ENCODE assay signal across 10 cellular contexts in the genomic region with DNA sequence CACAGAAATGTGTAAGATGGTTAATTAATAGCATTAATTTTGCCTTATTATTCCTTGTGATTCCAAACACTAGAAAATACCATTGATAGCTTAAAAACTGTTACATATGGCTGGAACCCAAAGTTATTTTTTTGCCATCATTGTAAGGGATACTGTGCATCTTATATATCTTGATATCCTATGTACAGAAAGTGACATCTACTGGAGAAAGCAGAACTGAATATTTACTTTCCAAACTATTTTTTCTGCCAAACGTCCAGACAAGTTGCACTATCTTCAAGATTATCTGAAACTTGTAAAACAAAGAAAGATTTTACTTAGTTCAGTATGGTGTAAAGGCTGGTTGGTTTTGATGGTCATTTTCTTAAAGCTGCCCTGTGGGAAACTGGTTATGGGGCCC. TPM values are rescaled to one million over a fixed set of nuclear protein-coding genes. Genes with fewer than 3 reads are reported as not detected.
DNase-seq lines count a peak whose midpoint lies in the region; ATAC-seq and TF ChIP-seq lines count a peak whose summit lies in the region.
"Had no signal": no experiment of that assay in that cellular context is flagged by ENCODE, and none has a peak within 500 bp of the region (broad histone marks: within the 10 kb centered on the region; RNA-seq: fewer than 3 reads in every experiment).

No MANE protein-coding gene starts in this region.

- H3K9me3 ChIP-seq in heart left ventricle (no peaks in the 10 kb centered on the region), right atrium auricular region (no peaks in the 10 kb centered on the region), SK-N-SH (no peaks in the 10 kb centered on the region), left ventricle myocardium inferior (replicated peaks) (no peaks in the 10 kb centered on the region)

- in situ Hi-C loops in GM13976 (cut with MboI; ENCODE audit: low sequenced_read_pairs, unreplicated experiment): no loop called here

- H3K9me2 ChIP-seq in SK-N-SH: no peaks in the 10 kb centered on the region

- TF ChIP-seq CTCF in heart left ventricle (IDR thresholded peaks at IDR 0.05) (peak in 9 of 12 donors; percentile 8 to 53 (median 41)), right atrium auricular region (IDR thresholded peaks at IDR 0.05) (peak in 1 of 2 donors; percentile 54), SK-N-SH (IDR thresholded peaks at IDR 0.05) (peak; percentile 69), left ventricle myocardium inferior (IDR thresholded peaks at IDR 0.05; ENCODE audit: borderline replicate concordance) (peak; percentile 52), GM13976 (IDR thresholded peaks at IDR 0.05; ENCODE audit: borderline replicate concordance, control extremely low read depth, extremely low read depth, insufficient read depth, missing control alignments) (no peak)

- peak overlapping the region; percentile 61 for H3K4me2 ChIP-seq in SK-N-SH

- no peak for TF ChIP-seq EP300 in SK-N-SH (IDR thresholded peaks at IDR 0.05; ENCODE audit: borderline replicate concordance in 1 of 2, low read depth in 1 of 2, low read length in 1 of 2)

- H4K20me1 ChIP-seq in SK-N-SH (ENCODE audit: insufficient read depth): no peaks in the 10 kb centered on the region

- peak; percentile 86 for TF ChIP-seq RAD21 in SK-N-SH (IDR thresholded peaks at IDR 0.05; ENCODE audit: low read length)

- POLR2A ChIA-PET in SK-N-SH (lab: Yijun Ruan, JAX): interaction anchor here (1.0 to 1.9 kb wide), 3 partner anchors 23 to 37 kb away, joined by 3 to 8 read pairs (median 5); no protein-coding TSS in a partner anchor

- no peak overlapping the region for H3K4me3 ChIP-seq in heart left ventricle
- no peak overlapping the region for H3K4me3 ChIP-seq in right atrium auricular region
- peak overlapping the region in 1 of 2 experiments; percentile 6; a peak in 1 of 4 replicates for H3K4me3 ChIP-seq in SK-N-SH (ENCODE audit: low read depth in 2 of 2, low read length in 1 of 2)
- no peak overlapping the region for H3K4me3 ChIP-seq in left ventricle myocardium inferior

- 0 to 4% (median 3%) methylated on average over 1 of the region's 1 CpG for WGBS in heart left ventricle, 4 donors
- WGBS in SK-N-SH (ENCODE audit: low lambda C conversion rate): 0% methylated on average over 1 of the region's 1 CpG

- H3F3A ChIP-seq in SK-N-SH (replicated peaks; ENCODE audit: insufficient read depth): peaks cover 24% of the 10 kb centered on the region

- intact Hi-C loops in heart left ventricle (cut with DNase I) (loop anchor here in 9 of 10 donors (2.0 to 10.0 kb wide), 10 partner anchors 246 to 1619 kb away; no protein-coding TSS in a partner anchor), left ventricle myocardium inferior (cut with micrococcal nuclease) (loop anchor here (10.0 kb wide), 1 partner anchor 249 kb away; no protein-coding TSS in a partner anchor)

- ATAC-seq in heart left ventricle: peak in 1 of 4 donors; percentile 38
- no peak for ATAC-seq in GM21515 (IDR thresholded peaks at IDR 0.05; ENCODE audit: unreplicated experiment)

- peaks cover 0 to 5% (median 0%) of the 10 kb centered on the region in 12 donors for H3K4me1 ChIP-seq in heart left ventricle
- H3K4me1 ChIP-seq in right atrium auricular region: no peaks in the 10 kb centered on the region
- peaks cover 5 to 44% of the 10 kb centered on the region in 2 experiments; a peak in 2 of 4 replicates for H3K4me1 ChIP-seq in SK-N-SH (ENCODE audit: control insufficient read depth in 1 of 2, insufficient read depth in 2 of 2, low read depth in 1 of 2, low read length in 1 of 2)
- H3K4me1 ChIP-seq in left ventricle myocardium inferior: peaks cover 14% of the 10 kb centered on the region

- DNase-seq in heart left ventricle: no peak
- DNase-seq in right atrium auricular region (ENCODE audit: low spot score): no peak
- DNase-seq in SK-N-SH: no peak
- DNase-seq in left ventricle myocardium inferior: no peak
- no peak for DNase-seq in stimulated activated CD8-positive, alpha-beta memory T cell treated with anti-CD3 and anti-CD28 coated beads, Interleukin-4, amount 100 ng/mL, for 48 hours
- no peak for DNase-seq in GM13976 (ENCODE audit: low spot score)
- no peak for DNase-seq in caudate nucleus (lab: John Stamatoyannopoulos, UW)
- DNase-seq: activated T-cell treated with anti-CD3 and anti-CD28 coated beads, Interleukin-2, amount 50 U/mL, for 1 hour; hypothalamus had no signal

- H3K9ac ChIP-seq in SK-N-SH: peak overlapping the region; percentile 1; the same call in 1 of the 2 replicates

- H2AFZ ChIP-seq in SK-N-SH (ENCODE audit: low read depth): peak overlapping the region; percentile 4; the same call in 1 of the 2 replicates

- CTCF ChIA-PET in SK-N-SH (lab: Yijun Ruan, JAX): interaction anchor here (0.5 to 5.9 kb wide), 33 partner anchors 9 to 1845 kb away, joined by 3 to 101 read pairs (median 4); a partner anchor contains a TSS

- no peak for TF ChIP-seq POLR2A in heart left ventricle (IDR thresholded peaks at IDR 0.05)

- H3K36me3 ChIP-seq in heart left ventricle (no peaks in the 10 kb centered on the region), right atrium auricular region (no peaks in the 10 kb centered on the region), SK-N-SH (replicated peaks in 1 of 2; ENCODE audit: control insufficient read depth in 1 of 2, insufficient read depth in 2 of 2, low read length in 1 of 2) (no peaks in the 10 kb centered on the region), left ventricle myocardium inferior (no peaks in the 10 kb centered on the region)

- no peak overlapping the region for H3K27ac ChIP-seq in heart left ventricle
- H3K27ac ChIP-seq in right atrium auricular region: no peak overlapping the region
- peak overlapping the region; percentile 48 to 97 for H3K27ac ChIP-seq in SK-N-SH (ENCODE audit: low read depth in 2 of 2, low read length in 1 of 2)
- no peak overlapping the region for H3K27ac ChIP-seq in left ventricle myocardium inferior (replicated peaks)
- H3K27ac ChIP-seq in caudate nucleus (ENCODE audit: low read depth, low read length): no peak overlapping the region

- H3K27me3 ChIP-seq in heart left ventricle (no peaks in the 10 kb centered on the region), right atrium auricular region (no peaks in the 10 kb centered on the region), SK-N-SH (ENCODE audit: insufficient read depth) (no peaks in the 10 kb centered on the region), left ventricle myocardium inferior (ENCODE audit: low read depth) (no peaks in the 10 kb centered on the region)

- no peaks in the 10 kb centered on the region for H3K79me2 ChIP-seq in SK-N-SH (ENCODE audit: insufficient read depth)

TF ChIP-seq in SK-N-SH, 30 proteins besides CTCF, POLR2A, EP300 and RAD21 (continues in another document):
- no peak for TF ChIP-seq TAF1 (IDR thresholded peaks at IDR 0.05; ENCODE audit: borderline replicate concordance, low read depth, low read length)
- TF ChIP-seq POLR2AphosphoS5 (IDR thresholded peaks at IDR 0.05; ENCODE audit: low read depth, low read length): no peak
- TF ChIP-seq MXI1 (IDR thresholded peaks at IDR 0.05; ENCODE audit: low read depth, low read length): no peak
- TF ChIP-seq, protein P1, sequence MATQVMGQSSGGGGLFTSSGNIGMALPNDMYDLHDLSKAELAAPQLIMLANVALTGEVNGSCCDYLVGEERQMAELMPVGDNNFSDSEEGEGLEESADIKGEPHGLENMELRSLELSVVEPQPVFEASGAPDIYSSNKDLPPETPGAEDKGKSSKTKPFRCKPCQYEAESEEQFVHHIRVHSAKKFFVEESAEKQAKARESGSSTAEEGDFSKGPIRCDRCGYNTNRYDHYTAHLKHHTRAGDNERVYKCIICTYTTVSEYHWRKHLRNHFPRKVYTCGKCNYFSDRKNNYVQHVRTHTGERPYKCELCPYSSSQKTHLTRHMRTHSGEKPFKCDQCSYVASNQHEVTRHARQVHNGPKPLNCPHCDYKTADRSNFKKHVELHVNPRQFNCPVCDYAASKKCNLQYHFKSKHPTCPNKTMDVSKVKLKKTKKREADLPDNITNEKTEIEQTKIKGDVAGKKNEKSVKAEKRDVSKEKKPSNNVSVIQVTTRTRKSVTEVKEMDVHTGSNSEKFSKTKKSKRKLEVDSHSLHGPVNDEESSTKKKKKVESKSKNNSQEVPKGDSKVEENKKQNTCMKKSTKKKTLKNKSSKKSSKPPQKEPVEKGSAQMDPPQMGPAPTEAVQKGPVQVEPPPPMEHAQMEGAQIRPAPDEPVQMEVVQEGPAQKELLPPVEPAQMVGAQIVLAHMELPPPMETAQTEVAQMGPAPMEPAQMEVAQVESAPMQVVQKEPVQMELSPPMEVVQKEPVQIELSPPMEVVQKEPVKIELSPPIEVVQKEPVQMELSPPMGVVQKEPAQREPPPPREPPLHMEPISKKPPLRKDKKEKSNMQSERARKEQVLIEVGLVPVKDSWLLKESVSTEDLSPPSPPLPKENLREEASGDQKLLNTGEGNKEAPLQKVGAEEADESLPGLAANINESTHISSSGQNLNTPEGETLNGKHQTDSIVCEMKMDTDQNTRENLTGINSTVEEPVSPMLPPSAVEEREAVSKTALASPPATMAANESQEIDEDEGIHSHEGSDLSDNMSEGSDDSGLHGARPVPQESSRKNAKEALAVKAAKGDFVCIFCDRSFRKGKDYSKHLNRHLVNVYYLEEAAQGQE (IDR thresholded peaks at IDR 0.05; ENCODE audit: low read depth, low read length): no peak
- TF ChIP-seq SIN3A (IDR thresholded peaks at IDR 0.05; ENCODE audit: borderline replicate concordance, low read depth, low read length): no peak
- TF ChIP-seq SMC3 (IDR thresholded peaks at IDR 0.05; ENCODE audit: low read depth, low read length): peak; percentile 31
- TF ChIP-seq, protein P2, sequence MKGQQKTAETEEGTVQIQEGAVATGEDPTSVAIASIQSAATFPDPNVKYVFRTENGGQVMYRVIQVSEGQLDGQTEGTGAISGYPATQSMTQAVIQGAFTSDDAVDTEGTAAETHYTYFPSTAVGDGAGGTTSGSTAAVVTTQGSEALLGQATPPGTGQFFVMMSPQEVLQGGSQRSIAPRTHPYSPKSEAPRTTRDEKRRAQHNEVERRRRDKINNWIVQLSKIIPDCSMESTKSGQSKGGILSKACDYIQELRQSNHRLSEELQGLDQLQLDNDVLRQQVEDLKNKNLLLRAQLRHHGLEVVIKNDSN (IDR thresholded peaks at IDR 0.05; ENCODE audit: borderline replicate concordance, low read depth): no peak
- no peak for TF ChIP-seq FOXJ3 (CRISPR knock-in tag; IDR thresholded peaks at IDR 0.05)
- TF ChIP-seq TEAD4 (IDR thresholded peaks at IDR 0.05; ENCODE audit: borderline replicate concordance, insufficient read depth): no peak
- TF ChIP-seq TCF12 (IDR thresholded peaks at IDR 0.05): 0 out of 2 replicates have a peak, but pooled peaks have one; percentile 4

RNA-seq across cellular contexts. Expression of a gene that starts 33.3 kb away (rescaled TPM):
- 10 to 100 TPM; 38.3 to 56.2 (median 49.7) TPM for total RNA-seq in heart left ventricle
- 10 to 100 TPM; 13.2 to 89.7 TPM for polyA plus RNA-seq in heart left ventricle
- total RNA-seq in right atrium auricular region: 10 to 100 TPM; 24.3 to 29.8 TPM
- polyA plus RNA-seq in SK-N-SH (2012; rRNA removed): 120 and 146 TPM in 2 replicates
- polyA plus RNA-seq in SK-N-SH (2012; cell fraction: cytosol; rRNA removed): 113 and 133 TPM in 2 replicates
- polyA plus RNA-seq in SK-N-SH (2012; cell fraction: nucleus; rRNA removed): 253 and 311 TPM in 2 replicates
- total RNA-seq in left ventricle myocardium inferior: 36.0 TPM

Comparison
In these comparisons a context has a peak if more than half of its experiments do, and no peak if none do; other contexts are left out.
1. H3K27ac ChIP-seq: peak in SK-N-SH (2 of 2); none in heart left ventricle (0 of 12), right atrium auricular region (0 of 2), left ventricle myocardium inferior (single experiment) and caudate nucleus (single experiment).